In genomic region chr4:158239196-158239595, GRCh38 we compare ENCODE assay signal across 18 cellular contexts. TPM values are rescaled to one million over a fixed set of nuclear protein-coding genes. Genes with fewer than 3 reads are reported as not detected.
DNase-seq lines count a peak whose midpoint lies in the region; ATAC-seq lines count a peak whose summit lies in the region.
"Had no signal": no experiment of that assay in that cellular context is flagged by ENCODE, and none has a peak within 500 bp of the region (broad histone marks: within the 10 kb centered on the region; RNA-seq: fewer than 3 reads in every experiment).

No MANE protein-coding gene starts in this region.

- H3K27ac ChIP-seq in cingulate gyrus (ENCODE audit: low read depth, low read length): peak overlapping the region; percentile 99
- H3K27ac ChIP-seq: 22Rv1, A549, C4-2B had no signal

- H3K9me3 ChIP-seq in T-helper 17 cell (ENCODE audit: control insufficient read depth, low read length, poor library complexity, severe bottlenecking): no peaks in the 10 kb centered on the region
- H3K9me3 ChIP-seq: A549, Caco-2 had no signal

- no peak overlapping the region for H3K4me3 Mint-ChIP-seq in T-helper 17 cell
- H3K4me3 Mint-ChIP-seq: CD4-positive, alpha-beta T cell; GM23338 had no signal

- no peak overlapping the region for H3K27ac Mint-ChIP-seq in T-helper 17 cell
- H3K27ac Mint-ChIP-seq: CD4-positive, alpha-beta T cell; GM23338 had no signal

- H3K36me3 Mint-ChIP-seq in T-helper 17 cell (ENCODE audit: low read depth): no peaks in the 10 kb centered on the region

- ATAC-seq in HG02870 (IDR thresholded peaks at IDR 0.05; ENCODE audit: unreplicated experiment) (no peak), T-helper 17 cell (no peak)
- ATAC-seq: A549, GM23338 had no signal

- no peaks in the 10 kb centered on the region for H3K27me3 Mint-ChIP-seq in T-helper 17 cell
- H3K27me3 Mint-ChIP-seq: CD4-positive, alpha-beta T cell had no signal

- H3K4me1 Mint-ChIP-seq in T-helper 17 cell: no peaks in the 10 kb centered on the region

- DNase-seq in NCI-H82 (lab: John Stamatoyannopoulos, UW) (peak; percentile 25), NCI-H82 treated with DMSO at 0.1 percent for 48 hours (lab: John Stamatoyannopoulos, UW; ENCODE audit: unreplicated experiment) (no peak), putamen (ENCODE audit: low spot score) (peak; percentile 32), T-helper 17 cell (no peak)
- DNase-seq in effector CD8-positive, alpha-beta T cell (lab: John Stamatoyannopoulos, UW): no peak
- DNase-seq: AML-193; Caco-2; CD4-positive, alpha-beta T cell; DMS153; DMS79; GF-D8; HCEC 1CT had no signal

RNA-seq across cellular contexts. Expression of gene TMEM144, which starts 28.9 kb away (rescaled TPM):
- total RNA-seq in T-helper 17 cell: under 1 TPM in 1 of 2 donors, not detected in 1; 0.50 TPM

Comparison
In these comparisons a context has a peak if more than half of its experiments do, and no peak if none do; other contexts are left out.
1. DNase-seq: peak in NCI-H82 (single experiment) and putamen (single experiment); none in NCI-H82 treated with DMSO at 0.1 percent for 48 hours (single experiment), effector CD8-positive, alpha-beta T cell (single experiment) and T-helper 17 cell (0 of 3).